ENCODE assay signal across 9 cellular contexts in the genomic region with DNA sequence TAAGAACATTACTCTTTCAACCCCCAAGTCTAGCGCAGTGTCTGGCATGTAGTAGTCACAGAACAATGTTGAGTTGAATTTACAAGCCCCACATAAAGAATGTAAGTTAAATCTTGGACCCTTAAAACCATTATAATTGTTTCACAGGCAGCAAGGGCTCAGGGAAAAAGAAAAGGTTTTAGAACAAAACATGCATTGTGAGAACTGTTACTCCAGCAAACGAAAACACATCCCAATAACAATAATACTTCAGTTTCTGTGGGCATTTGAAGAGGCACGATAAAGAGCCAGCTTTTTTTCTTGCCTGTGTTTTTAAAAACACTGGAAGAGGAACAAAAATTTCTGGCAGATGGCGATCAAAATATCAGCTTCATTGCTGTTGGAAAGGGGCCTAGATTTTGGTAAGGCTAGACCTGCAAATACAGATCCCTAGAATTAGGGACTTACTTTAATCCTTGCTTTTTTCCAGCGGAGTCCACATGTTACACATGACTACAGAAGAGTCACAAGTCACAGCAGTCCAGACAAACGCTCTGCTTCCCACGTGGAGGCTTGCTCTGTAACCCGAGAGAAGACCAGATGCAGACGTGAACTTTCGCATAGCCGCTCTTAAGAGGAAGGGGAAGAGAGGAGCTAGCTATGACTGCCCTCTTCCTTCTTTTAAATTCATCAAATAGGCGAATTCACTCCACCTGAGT.
DNase-seq lines count a peak whose midpoint lies in the region; ATAC-seq and FAIRE-seq lines count a peak whose summit lies in the region.
"Had no signal": no experiment of that assay in that cellular context is flagged by ENCODE, and none has a peak within 500 bp of the region (broad histone marks: within the 10 kb centered on the region; RNA-seq: fewer than 3 reads in every experiment).

No MANE protein-coding gene starts in this region.

- peak; percentile 53 for FAIRE-seq in endometrium (lab: Jason Lieb, UNC)

- no peak for ATAC-seq in GM18520 (IDR thresholded peaks at IDR 0.05; ENCODE audit: unreplicated experiment)

- DNase-seq in C1 segment of cervical spinal cord (lab: John Stamatoyannopoulos, UW) (peak in 9 of 14 donors; percentile 1 to 36 (median 14)), NCI-H2171 (lab: John Stamatoyannopoulos, UW) (peak; percentile 78), myocyte (ENCODE audit: low read depth) (peak; percentile 4), iPS-NIHi11 (ENCODE audit: low spot score) (no peak), NCI-H1417 treated with DMSO at 0.1 percent for 48 hours (lab: John Stamatoyannopoulos, UW) (no peak)
- no peak for DNase-seq in activated CD8-positive, alpha-beta memory T cell treated with anti-CD3 and anti-CD28 coated beads for 24 hours
- DNase-seq: activated CD8-positive, alpha-beta memory T cell treated with anti-CD3 and anti-CD28 coated beads, Interleukin-2, amount 50 U/mL, for 48 hours had no signal

Comparison
In these comparisons a context has a peak if more than half of its experiments do, and no peak if none do; other contexts are left out.
1. DNase-seq: peak in C1 segment of cervical spinal cord (9 of 14), NCI-H2171 (single experiment) and myocyte (single experiment); none in activated CD8-positive, alpha-beta memory T cell treated with anti-CD3 and anti-CD28 coated beads for 24 hours (single experiment), iPS-NIHi11 (single experiment) and NCI-H1417 treated with DMSO at 0.1 percent for 48 hours (single experiment).